In the genomic region with DNA sequence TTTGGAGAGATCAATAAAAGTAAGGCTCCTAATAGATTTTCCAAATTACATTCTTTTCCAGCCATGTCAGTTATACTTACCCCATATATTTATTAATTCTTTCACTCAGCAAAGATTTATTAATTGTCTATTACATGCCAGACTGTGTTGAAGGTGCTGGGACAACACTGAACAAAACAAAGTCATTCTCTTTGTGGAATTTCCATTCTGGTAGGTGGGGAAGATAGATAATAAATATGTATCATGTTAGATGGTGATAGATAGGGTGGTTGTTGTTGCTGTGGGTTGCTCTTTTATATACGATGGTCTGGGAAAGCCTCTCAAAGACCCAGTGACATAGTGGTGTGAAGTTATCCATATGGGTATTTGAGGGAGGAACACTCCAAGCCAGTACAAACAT, we compare ENCODE assay signal across 5 cellular contexts.
"Had no signal": no experiment of that assay in that cellular context is flagged by ENCODE, and none has a peak within 500 bp of the region (broad histone marks: within the 10 kb centered on the region; RNA-seq: fewer than 3 reads in every experiment).

No MANE protein-coding gene starts in this region.

- DNase-seq: IMR-90 had no signal

- H3K27me3 Mint-ChIP-seq: IgD-negative memory B cell had no signal

- H3K4me3 ChIP-seq: K562 had no signal

- ATAC-seq: HepG2, K562 had no signal

- H3K27ac ChIP-seq: HL-60 had no signal

- H3K4me3 Mint-ChIP-seq: IgD-negative memory B cell had no signal

- H3K9me3 Mint-ChIP-seq: IgD-negative memory B cell had no signal
